Comparison of ENCODE assay signal across 26 cellular contexts in genomic region chr3:65908588-65908987, GRCh38.
"Had no signal": no experiment of that assay in that cellular context is flagged by ENCODE, and none has a peak within 500 bp of the region (broad histone marks: within the 10 kb centered on the region; RNA-seq: fewer than 3 reads in every experiment).

No MANE protein-coding gene starts in this region.

- DNase-seq: stimulated activated CD4-positive, alpha-beta T cell treated with anti-CD3 and anti-CD28 coated beads, Interleukin-2, amount 100 ng/mL, for 48 hours; stimulated activated CD4-positive, alpha-beta T cell treated with anti-CD3 and anti-CD28 coated beads, Interleukin-4, amount 100 ng/mL, for 1 hour; stimulated activated CD4-positive, alpha-beta T cell treated with anti-CD3 and anti-CD28 coated beads, Interleukin-4, amount 100 ng/mL, for 24 hours; stimulated activated CD4-positive, alpha-beta T cell treated with anti-CD3 and anti-CD28 coated beads, Interleukin-4, amount 100 ng/mL, for 4 hours; stimulated activated CD8-positive, alpha-beta memory T cell treated with anti-CD3 and anti-CD28 coated beads, Interleukin-4, amount 100 ng/mL, for 48 hours; stimulated activated naive B cell treated with anti-CD40 and anti-IgM and Interleukin-4, amounts not matched to agents 10 μg/mL and 1 μg/mL and 100 μg/mL, for 72 hours; stimulated activated naive CD4-positive, alpha-beta T cell; stimulated activated naive CD4-positive, alpha-beta T cell treated with Interleukin-2 at 50 U/mL for 16 hours; stimulated activated naive CD8-positive, alpha-beta T cell treated with anti-CD3 and anti-CD28 coated beads, Interleukin-15, amount 100 ng/mL, for 72 hours; stimulated activated naive CD8-positive, alpha-beta T cell treated with anti-CD3 and anti-CD28 coated beads, Interleukin-15, Interleukin-2, amounts not matched to agents 100 U/mL and 50 U/mL, for 24 hours; stomach; substantia nigra; testis; thyroid gland; tibial artery; transverse colon; trophoblast cell; upper lobe of left lung; upper lobe of right lung; uterus had no signal

- H3K9me3 ChIP-seq: stomach, suprapubic skin, testis, thoracic aorta, thyroid gland, tibial artery, tibial nerve, transverse colon, upper lobe of left lung, upper lobe of right lung, uterus, vagina had no signal

- H3K27me3 ChIP-seq: stomach, suprapubic skin, testis, thyroid gland, tibial artery, tibial nerve, transverse colon, upper lobe of left lung, upper lobe of right lung, uterus, vagina had no signal

- H3K4me3 ChIP-seq: stomach, suprapubic skin, testis, thoracic aorta, thyroid gland, tibial artery, tibial nerve, transverse colon, upper lobe of left lung, upper lobe of right lung, uterus, vagina had no signal

- H3K27ac ChIP-seq: stomach, suprapubic skin, testis, thoracic aorta, thyroid gland, tibial artery, tibial nerve, transverse colon, upper lobe of left lung, upper lobe of right lung, uterus, vagina had no signal

- H3K36me3 ChIP-seq: stomach, suprapubic skin, thoracic aorta, thyroid gland, tibial artery, tibial nerve, transverse colon, upper lobe of left lung, upper lobe of right lung, uterus, vagina had no signal

- ATAC-seq: stimulated activated effector memory CD8-positive, alpha-beta T cell treated with anti-CD3 and anti-CD28 coated beads, Interleukin-12 subunit alpha, Interleukin-12 subunit beta, amount 100 ng/mL, for 72 hours; stimulated activated memory B cell treated with anti-CD40 and anti-IgM and Interleukin-4, amounts not matched to agents 10 μg/mL and 1 μg/mL and 100 μg/mL, for 72 hours; stimulated activated naive B cell treated with anti-CD40 and anti-IgM and Interleukin-4, amounts not matched to agents 10 μg/mL and 1 μg/mL and 100 μg/mL, for 72 hours; stimulated activated naive CD8-positive, alpha-beta T cell treated with anti-CD3 and anti-CD28 coated beads, Interleukin-15, amount 100 ng/mL, for 72 hours; stimulated activated naive CD8-positive, alpha-beta T cell treated with anti-CD3 and anti-CD28 coated beads, Interleukin-15, Interleukin-2, amounts not matched to agents 100 U/mL and 50 U/mL, for 24 hours; upper lobe of right lung had no signal
